In the genomic region with DNA sequence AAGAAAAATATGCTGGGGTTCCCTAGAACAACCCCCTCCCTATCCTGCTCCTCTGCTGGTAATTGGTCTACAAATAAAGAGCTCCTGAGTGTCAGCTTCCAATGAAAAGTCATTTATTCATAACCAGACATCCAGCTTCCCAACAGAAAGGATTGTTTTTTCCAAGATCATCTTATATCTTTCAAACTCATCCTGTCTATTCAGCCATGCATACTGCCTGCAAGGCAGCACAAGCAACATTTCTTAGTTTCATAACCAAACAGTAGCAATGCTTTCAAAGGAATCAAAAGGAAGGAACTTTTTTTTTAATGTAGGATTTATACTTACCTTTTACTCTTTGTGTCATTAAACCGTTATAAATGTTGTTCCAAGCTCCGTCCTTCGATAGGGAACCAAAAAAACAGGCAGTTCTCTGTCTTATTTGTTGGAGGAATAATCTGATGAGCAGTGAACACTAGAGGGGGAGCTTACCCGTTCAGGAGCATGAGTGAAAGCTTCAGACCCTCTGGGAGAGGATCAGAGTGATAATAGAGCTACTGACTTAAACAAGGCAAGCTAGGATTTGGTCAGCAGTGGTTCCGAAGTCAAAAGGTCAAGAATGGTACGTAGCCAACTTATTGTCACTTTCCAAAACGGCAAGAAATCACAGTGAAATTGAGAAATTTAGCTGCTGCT, we compare ENCODE assay signal across 9 cellular contexts.
A peak's percentile ranks its signal among the peaks of the same experiment; 100 is the strongest.
DNase-seq lines count a peak whose midpoint lies in the region; ATAC-seq and TF ChIP-seq lines count a peak whose summit lies in the region.
"Had no signal": no experiment of that assay in that cellular context is flagged by ENCODE, and none has a peak within 500 bp of the region (broad histone marks: within the 10 kb centered on the region; RNA-seq: fewer than 3 reads in every experiment).

No MANE protein-coding gene starts in this region.

- H3K27ac ChIP-seq in ascending aorta = no peak overlapping the region

- TF ChIP-seq CTCF in LNCaP clone FGC (IDR thresholded peaks at IDR 0.05; ENCODE audit: control insufficient read depth, extremely low read depth, insufficient read depth) (peak; percentile 18; the same call in 1 of the 2 replicates), cardiac fibroblast (IDR thresholded peaks at IDR 0.05; ENCODE audit: low read depth, low read length) (peak; percentile 50), ascending aorta (IDR thresholded peaks at IDR 0.05) (peak in 1 of 3 experiments; percentile 11)

- intact Hi-C loops in ascending aorta (cut with DNase I) = no loop called here

- no peaks in the 10 kb centered on the region for H3K27me3 ChIP-seq in ascending aorta

- no peaks in the 10 kb centered on the region for H3K4me1 ChIP-seq in ascending aorta

- no peaks in the 10 kb centered on the region for H3K9me3 ChIP-seq in ascending aorta

- no peak for ATAC-seq in GM18870 (IDR thresholded peaks at IDR 0.05; ENCODE audit: unreplicated experiment)

- DNase-seq in Ammon's horn (ENCODE audit: low spot score) (peak; percentile 75), LNCaP clone FGC (ENCODE audit: low read depth) (no peak), cardiac fibroblast (ENCODE audit: low read depth in 2 of 2) (peak; percentile 73 to 80), lung microvascular endothelial cell (ENCODE audit: low read depth in 2 of 2) (peak; percentile 50 to 78), T-helper 2 cell (no peak), NCI-H510A treated with DMSO at 0.1 percent for 48 hours (lab: John Stamatoyannopoulos, UW) (no peak), ascending aorta (ENCODE audit: low spot score in 2 of 2) (no peak)
- DNase-seq: left cardiac atrium had no signal

- H3K36me3 ChIP-seq in ascending aorta = no peaks in the 10 kb centered on the region

- no peak overlapping the region for H3K4me3 ChIP-seq in LNCaP clone FGC (ENCODE audit: low read depth, low read length)
- H3K4me3 ChIP-seq in cardiac fibroblast (replicated peaks in 1 of 2; ENCODE audit: low read depth in 2 of 2, low read length in 2 of 2) = no peak overlapping the region
- no peak overlapping the region for H3K4me3 ChIP-seq in ascending aorta

Comparison
In these comparisons a context has a peak if more than half of its experiments do, and no peak if none do; other contexts are left out.
1. DNase-seq: peak in Ammon's horn (single experiment), cardiac fibroblast (2 of 2) and lung microvascular endothelial cell (2 of 2); none in LNCaP clone FGC (single experiment), T-helper 2 cell (0 of 5), NCI-H510A treated with DMSO at 0.1 percent for 48 hours (single experiment) and ascending aorta (0 of 2).